Comparison of ENCODE assay signal across 8 cellular contexts in the genomic region with DNA sequence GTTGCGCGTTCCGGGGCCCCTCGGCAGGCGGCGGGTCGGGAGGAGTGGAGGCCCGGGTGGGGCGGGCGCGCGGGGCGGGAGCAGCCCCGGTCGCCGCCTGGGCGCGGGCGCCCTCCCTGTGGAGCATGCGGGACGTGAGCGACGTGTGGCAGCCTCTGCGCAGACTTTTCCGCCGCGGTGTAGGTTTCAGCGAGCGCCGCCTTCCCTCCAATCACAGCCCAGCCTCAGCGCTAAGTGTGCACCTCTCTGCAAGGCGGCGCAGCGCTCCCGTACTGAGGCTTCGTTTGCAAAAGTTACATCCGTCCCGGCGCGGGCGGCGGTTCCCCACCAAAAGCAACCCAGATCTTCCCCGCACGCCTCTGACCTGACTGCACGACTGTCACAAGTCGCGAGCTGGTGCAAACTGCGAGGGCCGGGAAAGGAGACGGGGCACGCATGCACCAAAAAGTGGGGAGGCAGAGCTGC. TPM values are rescaled to one million over a fixed set of nuclear protein-coding genes. Genes with fewer than 3 reads are reported as not detected.
DNase-seq lines count a peak whose midpoint lies in the region; ATAC-seq, FAIRE-seq and TF ChIP-seq lines count a peak whose summit lies in the region.

No MANE protein-coding gene starts in this region.

- no peak overlapping the region for H3K27ac ChIP-seq in endodermal cell (ENCODE audit: low read depth, low read length)

- FAIRE-seq in GM12891 (lab: Jason Lieb, UNC), result peak; percentile 97

- TF ChIP-seq CTCF in endodermal cell (conservative IDR thresholded peaks at IDR 0.05), result no peak

- H3K36me3 Mint-ChIP-seq in endodermal cell (ENCODE audit: low read depth), result peaks cover 2% of the 10 kb centered on the region

- H3K36me3 ChIP-seq in endodermal cell (ENCODE audit: control insufficient read depth, insufficient read depth, low read length), result no peaks in the 10 kb centered on the region

- peaks cover 57% of the 10 kb centered on the region for H3K27me3 Mint-ChIP-seq in endodermal cell (ENCODE audit: insufficient read depth)

- H3K4me3 Mint-ChIP-seq in endodermal cell, result peak overlapping the region; percentile 82

- H3K9me3 Mint-ChIP-seq in endodermal cell, result no peaks in the 10 kb centered on the region

- DNase-seq in GM12891 (ENCODE audit: insufficient read length, low spot score) (peak; percentile 75), NCI-H146 treated with DMSO at 0.1 percent for 48 hours (lab: John Stamatoyannopoulos, UW; ENCODE audit: unreplicated experiment) (peak; percentile 63), endodermal cell (peak; percentile 84), mucosa of gallbladder (ENCODE audit: low spot score) (peak; percentile 83), inferior parietal cortex (ENCODE audit: extremely low spot score) (no peak)
- peak; percentile 59 to 78 (median 67) for DNase-seq in activated CD8-positive, alpha-beta memory T cell treated with anti-CD3 and anti-CD28 coated beads for 48 hours (ENCODE audit: low read depth in 2 of 3, low spot score in 2 of 3)
- peak; percentile 63 for DNase-seq in stimulated activated CD8-positive, alpha-beta memory T cell treated with anti-CD3 and anti-CD28 coated beads, Interleukin-4, amount 100 ng/mL, for 24 hours (ENCODE audit: low read depth)

- peaks cover 23% of the 10 kb centered on the region for H3K4me1 ChIP-seq in endodermal cell (ENCODE audit: control insufficient read depth, insufficient read depth, low read length)

- H3K9ac ChIP-seq in endodermal cell (ENCODE audit: extremely low read depth, low read length, poor library complexity, severe bottlenecking), result no peak overlapping the region

- 1% methylated on average over 32 to 51 of the region's 51 CpGs for WGBS in endodermal cell (ENCODE audit: insufficient coverage in 1 of 2, insufficient read length in 1 of 2), 2 experiments

- TF ChIP-seq POLR2A in GM12891 (IDR thresholded peaks at IDR 0.05; ENCODE audit: low read depth, low read length), result no peak

- peak overlapping the region; percentile 75 for H3K4me3 ChIP-seq in endodermal cell (ENCODE audit: low read length)

- peak; percentile 41 for ATAC-seq in HG02571 (IDR thresholded peaks at IDR 0.05; ENCODE audit: unreplicated experiment)

- H3K4me1 Mint-ChIP-seq in endodermal cell, result peaks cover 29% of the 10 kb centered on the region

- no peak overlapping the region for H3K27ac Mint-ChIP-seq in endodermal cell

- H3K9me3 ChIP-seq in endodermal cell (ENCODE audit: control insufficient read depth, low read length), result no peaks in the 10 kb centered on the region

- peaks cover 15% of the 10 kb centered on the region for H3K27me3 ChIP-seq in endodermal cell (ENCODE audit: control insufficient read depth, insufficient read depth, low read length, poor library complexity, severe bottlenecking)

TF ChIP-seq in GM12891, 5 proteins besides CTCF, POLR2A, EP300 and RAD21:
- TF ChIP-seq PAX5 (IDR thresholded peaks at IDR 0.05; ENCODE audit: insufficient read depth, low read length, severe bottlenecking), result peak; percentile 12
- TF ChIP-seq TAF1 (IDR thresholded peaks at IDR 0.05; ENCODE audit: low read depth, low read length), result no peak

RNA-seq across cellular contexts. Expression of a gene that starts 1.2 kb away (rescaled TPM):
- 26.1 TPM for polyA plus RNA-seq in GM12891 (2012; ENCODE audit: low read depth, missing spikeins)
- total RNA-seq in endodermal cell (10 to 100 TPM; 31.2 to 34.5 TPM), mucosa of gallbladder (100 TPM)
- polyA plus RNA-seq in endodermal cell (2013, experiment 1 of 2), result 32.6 TPM
- polyA plus RNA-seq in endodermal cell (2013, experiment 2 of 2), result 31.8 TPM
